Comparison of ENCODE assay signal across 27 cellular contexts in the genomic region with DNA sequence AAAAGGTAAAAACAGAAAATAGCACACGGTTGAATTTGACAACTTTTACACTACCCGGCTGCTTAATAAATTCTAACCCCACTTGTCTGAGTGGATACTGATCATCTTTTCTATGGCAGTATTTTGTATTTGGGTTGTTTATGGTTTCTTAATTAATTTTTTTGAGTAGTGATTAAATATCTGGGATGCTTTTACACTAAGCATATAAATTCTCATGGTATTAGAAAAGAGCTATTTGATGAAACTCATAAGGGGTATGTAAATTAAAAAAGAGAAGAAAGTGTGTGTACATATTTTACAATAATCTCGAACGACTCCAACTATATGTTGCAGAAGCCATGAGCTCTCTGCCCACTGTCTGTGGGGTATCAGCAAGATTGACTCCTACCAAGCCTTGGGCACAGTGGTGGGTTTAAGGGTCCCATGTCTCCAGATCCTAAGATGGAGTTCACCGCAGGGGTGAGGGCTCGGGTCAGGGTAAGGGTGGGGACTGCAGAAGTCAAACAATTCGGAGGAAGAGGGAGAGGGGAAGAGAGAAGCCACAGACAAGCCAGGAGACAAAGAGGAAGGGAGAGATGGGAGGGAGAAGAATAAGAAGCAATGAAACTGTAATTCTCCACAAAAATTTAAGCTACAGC. TPM values are rescaled to one million over a fixed set of nuclear protein-coding genes. Genes with fewer than 3 reads are reported as not detected.
A peak's percentile ranks its signal among the peaks of the same experiment; 100 is the strongest.
DNase-seq lines count a peak whose midpoint lies in the region; ATAC-seq and TF ChIP-seq lines count a peak whose summit lies in the region.
"Had no signal": no experiment of that assay in that cellular context is flagged by ENCODE, and none has a peak within 500 bp of the region (broad histone marks: within the 10 kb centered on the region; RNA-seq: fewer than 3 reads in every experiment).

No MANE protein-coding gene starts in this region.

- H2AFZ ChIP-seq in PC-3 (ENCODE audit: low read length) (peak overlapping the region; percentile 14; the same call in 1 of the 2 replicates), hepatocyte (no peak overlapping the region)

- peaks cover 50% of the 10 kb centered on the region for H3K4me1 ChIP-seq in PC-3 (ENCODE audit: insufficient read depth, low read length)
- peaks cover 21% of the 10 kb centered on the region for H3K4me1 ChIP-seq in hepatocyte (ENCODE audit: insufficient read depth)
- peaks cover 8% of the 10 kb centered on the region for H3K4me1 ChIP-seq in prostate gland (replicated peaks)
- H3K4me1 ChIP-seq: SJCRH30 had no signal

- no peak for TF ChIP-seq POLR2A in prostate gland (IDR thresholded peaks at IDR 0.05)

- no peaks in the 10 kb centered on the region for H3K36me3 ChIP-seq in PC-3 (ENCODE audit: low read depth, low read length)
- no peaks in the 10 kb centered on the region for H3K36me3 ChIP-seq in hepatocyte (replicated peaks; ENCODE audit: insufficient read depth, low read depth)
- H3K36me3 ChIP-seq in prostate gland, result no peaks in the 10 kb centered on the region
- H3K36me3 ChIP-seq: SJCRH30 had no signal

- H3K27ac ChIP-seq in PC-3 (ENCODE audit: low read length) (0 out of 2 replicates have a peak overlapping the region, but pooled peaks have one; percentile 4), hepatocyte (peak overlapping the region; percentile 40), prostate gland (peak overlapping the region; percentile 96 to 97)
- H3K27ac ChIP-seq: KMS-11, SJCRH30 had no signal

- WGBS in hepatocyte (ENCODE audit: low lambda C conversion rate, missing lambda C conversion rate), result 46% methylated on average over 7 of the region's 7 CpGs
- WGBS in prostate gland, result 10% methylated on average over 7 of the region's 7 CpGs

- H3K4me3 ChIP-seq in PC-3 (ENCODE audit: low read length), result peak overlapping the region; percentile 75
- no peak overlapping the region for H3K4me3 ChIP-seq in hepatocyte
- peak overlapping the region in 1 of 2 donors; percentile 8 for H3K4me3 ChIP-seq in prostate gland
- H3K4me3 ChIP-seq: GM12878, SJCRH30 had no signal

- POLR2A ChIA-PET in PC-3 (lab: Charles Lee; ENCODE audit: unreplicated experiment), result interaction anchor here (0.6 kb wide), 1 partner anchor 31 kb away, joined by 4 read pairs; no protein-coding TSS in a partner anchor

- H3F3A ChIP-seq in PC-3 (ENCODE audit: low read length, unreplicated experiment), result no peaks in the 10 kb centered on the region

- TF ChIP-seq CTCF in PC-3 (conservative IDR thresholded peaks at IDR 0.05; ENCODE audit: low read depth, low read length) (no peak), hepatocyte (IDR thresholded peaks at IDR 0.05; ENCODE audit: poor library complexity) (no peak), prostate gland (IDR thresholded peaks at IDR 0.05) (no peak)

- intact Hi-C loops in PC-3 (cut with micrococcal nuclease), result no loop called here
- intact Hi-C loops in prostate gland (cut with DNase I), result loop anchor here (5.0 to 10.0 kb wide), 2 partner anchors 395 to 717 kb away; no protein-coding TSS in a partner anchor

- H3K9me2 ChIP-seq in PC-3 (replicated peaks; ENCODE audit: low read length) (no peaks in the 10 kb centered on the region), hepatocyte (replicated peaks; ENCODE audit: insufficient read depth) (no peaks in the 10 kb centered on the region)

- ATAC-seq in PC-3 (no peak), HG02623 (IDR thresholded peaks at IDR 0.05; ENCODE audit: unreplicated experiment) (no peak)
- ATAC-seq: GM12878, Right ventricle myocardium inferior, T-cell had no signal

- H3K4me2 ChIP-seq in PC-3 (ENCODE audit: low read length) (peak overlapping the region; percentile 94), hepatocyte (peak overlapping the region; percentile 90)
- H3K4me2 ChIP-seq: KMS-11 had no signal

- no TSS peak for BruUV-seq in PC-3 (replicated peaks; lab: Mats Ljungman, UMichigan)

- no peaks in the 10 kb centered on the region for H3K9me3 ChIP-seq in PC-3 (ENCODE audit: low read length)
- no peaks in the 10 kb centered on the region for H3K9me3 ChIP-seq in hepatocyte (ENCODE audit: low read depth)
- H3K9me3 ChIP-seq in prostate gland, result no peaks in the 10 kb centered on the region
- H3K9me3 ChIP-seq: Caco-2, SJCRH30 had no signal

- H3K79me2 ChIP-seq in PC-3 (ENCODE audit: low read length) (peaks cover 59% of the 10 kb centered on the region), hepatocyte (peaks cover 51% of the 10 kb centered on the region)

- peak overlapping the region; percentile 91; the same call in 1 of the 2 replicates for H3K9ac ChIP-seq in PC-3 (ENCODE audit: low read length)
- H3K9ac ChIP-seq: KMS-11 had no signal

- CTCF ChIA-PET in PC-3 (lab: Charles Lee), result interaction anchor here (0.5 to 1.0 kb wide), 3 partner anchors 11 to 567 kb away, joined by 3 read pairs; partner anchors contain the start of gene HOXA11

- DNase-seq in PC-3 (no peak), hepatocyte (ENCODE audit: low spot score) (no peak), prostate gland (ENCODE audit: low spot score) (no peak), SW480 (ENCODE audit: low spot score) (no peak), DMS79 (lab: John Stamatoyannopoulos, UW) (no peak), NCI-H82 (lab: John Stamatoyannopoulos, UW) (no peak)
- DNase-seq: C1 segment of cervical spinal cord; Caco-2; CD4-positive, alpha-beta memory T cell; EL; GDM1; H7; IMR-90; NCI-H1048; NCI-H1694; NCI-H2081; NCI-H345; NCI-H524; NCI-H748 treated with DMSO at 0.1 percent for 48 hours; SJCRH30; T-cell had no signal

- no peaks in the 10 kb centered on the region for H4K20me1 ChIP-seq in PC-3 (ENCODE audit: low read length)
- no peaks in the 10 kb centered on the region for H4K20me1 ChIP-seq in hepatocyte (ENCODE audit: insufficient read depth, poor library complexity, severe bottlenecking)

- no peaks in the 10 kb centered on the region for H3K27me3 ChIP-seq in PC-3 (ENCODE audit: low read length)
- peaks cover 78% of the 10 kb centered on the region for H3K27me3 ChIP-seq in hepatocyte
- H3K27me3 ChIP-seq in prostate gland (replicated peaks; ENCODE audit: insufficient read depth), result no peaks in the 10 kb centered on the region
- H3K27me3 ChIP-seq: SJCRH30 had no signal

RNA-seq across cellular contexts. Expression of gene HOXA13, which starts 7.6 kb away (rescaled TPM):
- total RNA-seq in PC-3 (2014; rRNA removed), result 12.1 and 14.9 TPM in 2 replicates
- 13.0 and 14.2 TPM in 2 replicates for total RNA-seq in hepatocyte
- polyA plus RNA-seq in hepatocyte, result 6.1 and 6.2 TPM in 2 replicates
- total RNA-seq in prostate gland, result 10 to 100 TPM; 19.1 to 50.4 TPM
- total RNA-seq: A673; CD4-positive, alpha-beta memory T cell; GM12878; H7; IMR-90; Right ventricle myocardium inferior; T-cell had no signal
- polyA plus RNA-seq: CD4-positive, alpha-beta memory T cell; GM12878; IMR-90 had no signal

RNA-seq across cellular contexts. Expression of gene HOXA11, which starts 22.4 kb away (rescaled TPM):
- total RNA-seq in PC-3 (2014; rRNA removed) (26.6 and 31.4 TPM in 2 replicates), hepatocyte (6.4 and 9.6 TPM in 2 replicates), prostate gland (1 to 10 TPM; 8.5 to 9.8 TPM)
- 5.4 and 7.6 TPM in 2 replicates for polyA plus RNA-seq in hepatocyte
- total RNA-seq: A673; CD4-positive, alpha-beta memory T cell; GM12878; H7; IMR-90; Right ventricle myocardium inferior; T-cell had no signal
- polyA plus RNA-seq: CD4-positive, alpha-beta memory T cell; GM12878 had no signal

RNA-seq across cellular contexts. Expression of gene HOXA10, which starts 33.3 kb away (rescaled TPM):
- total RNA-seq in PC-3 (2014; rRNA removed), result 36.0 and 46.1 TPM in 2 replicates
- total RNA-seq in hepatocyte, result 9.9 and 15.1 TPM in 2 replicates
- polyA plus RNA-seq in hepatocyte, result 7.7 and 8.1 TPM in 2 replicates
- 10 to 100 TPM; 25.8 to 65.6 TPM for total RNA-seq in prostate gland
- total RNA-seq: A673; CD4-positive, alpha-beta memory T cell; GM12878; H7; Right ventricle myocardium inferior had no signal
- polyA plus RNA-seq: CD4-positive, alpha-beta memory T cell; GM12878 had no signal

RNA-seq across cellular contexts. Expression of gene EVX1, which starts 35.1 kb away (rescaled TPM):
- total RNA-seq in PC-3 (2014; rRNA removed) (0.33 and 0.35 TPM in 2 replicates), hepatocyte (1.1 and 1.6 TPM in 2 replicates), prostate gland (1 to 10 TPM; 5.1 to 5.9 TPM)
- polyA plus RNA-seq in hepatocyte, result 0.95 and 1.9 TPM in 2 replicates
- total RNA-seq: A673; Caco-2; CD4-positive, alpha-beta memory T cell; GM12878; H7; IMR-90; Right ventricle myocardium inferior; RPMI7951; SJCRH30 had no signal
- polyA plus RNA-seq: CD4-positive, alpha-beta memory T cell; GM12878; IMR-90 had no signal

RNA-seq across cellular contexts. Expression of gene HOXA9, which starts 42.1 kb away (rescaled TPM):
- total RNA-seq in PC-3 (2014; rRNA removed) (69.0 and 85.3 TPM in 2 replicates), hepatocyte (3.6 and 5.9 TPM in 2 replicates), prostate gland (10 to 100 TPM; 14.7 to 57.0 TPM)
- 3.5 and 4.4 TPM in 2 replicates for polyA plus RNA-seq in hepatocyte
- total RNA-seq: A673; CD4-positive, alpha-beta memory T cell; GM12878; H7; Right ventricle myocardium inferior had no signal
- polyA plus RNA-seq: CD4-positive, alpha-beta memory T cell; GM12878 had no signal

Comparison
In these comparisons a context has a peak if more than half of its experiments do, and no peak if none do; other contexts are left out.
1. H3K27ac ChIP-seq: peak in every context shown above with its lines; median percentile 96 in prostate gland; 40 in hepatocyte; 4 in PC-3.